Comparison of ENCODE assay signal across 12 cellular contexts in the genomic region with DNA sequence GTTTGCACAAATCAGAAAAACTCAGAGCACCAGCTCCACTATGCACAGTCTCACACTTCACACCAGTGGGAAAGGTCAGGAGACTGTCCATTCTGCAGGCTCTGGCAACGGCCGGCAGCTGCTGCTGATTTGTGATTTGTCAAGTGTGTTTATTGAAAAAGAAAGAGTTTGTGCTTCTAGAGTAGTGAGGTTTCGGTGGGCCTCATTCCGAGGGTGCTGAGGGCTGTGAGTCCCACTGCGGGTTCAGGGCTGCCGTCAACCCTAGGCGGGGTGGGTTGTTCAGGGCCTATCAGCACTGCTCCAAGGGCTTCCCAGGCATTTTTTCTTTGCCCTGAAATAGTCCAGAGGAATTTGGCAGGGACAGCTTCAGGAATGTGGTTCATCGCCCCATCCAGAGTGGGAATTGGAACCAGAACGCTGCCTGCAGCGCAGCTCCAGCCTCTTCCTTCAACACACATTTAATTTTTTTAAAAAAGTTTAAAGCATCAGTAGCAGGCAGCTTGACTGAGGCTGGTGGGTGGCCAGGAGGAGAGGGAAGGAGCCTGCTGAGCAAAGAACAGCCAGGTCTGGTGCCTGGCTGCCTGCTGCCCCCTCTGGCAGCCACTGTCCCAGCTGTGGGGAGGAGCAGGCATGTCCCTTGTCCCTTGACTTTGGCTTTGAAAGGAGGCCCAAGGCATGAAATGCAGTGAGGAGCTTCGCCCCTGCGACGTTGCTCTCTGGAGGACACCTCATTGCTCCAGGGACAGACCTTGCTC. TPM values are rescaled to one million over a fixed set of nuclear protein-coding genes. Genes with fewer than 3 reads are reported as not detected.
DNase-seq lines count a peak whose midpoint lies in the region; ATAC-seq, FAIRE-seq and TF ChIP-seq lines count a peak whose summit lies in the region.
"Had no signal": no experiment of that assay in that cellular context is flagged by ENCODE, and none has a peak within 500 bp of the region (broad histone marks: within the 10 kb centered on the region; RNA-seq: fewer than 3 reads in every experiment).

No MANE protein-coding gene starts in this region.

- TF ChIP-seq CTCF in OCI-LY7 (conservative IDR thresholded peaks at IDR 0.05; ENCODE audit: low read length) (peak; percentile 58), glutamatergic neuron (IDR thresholded peaks at IDR 0.05; ENCODE audit: partially characterized antibody, unreplicated experiment) (no peak), psoas muscle (IDR thresholded peaks at IDR 0.05) (peak; percentile 26)

- H3K27ac ChIP-seq in OCI-LY7 (ENCODE audit: low read depth, low read length, poor library complexity, severe bottlenecking) (no peak overlapping the region), psoas muscle (no peak overlapping the region)
- H3K27ac ChIP-seq: SJSA1 had no signal

- no peaks in the 10 kb centered on the region for H3K9me2 ChIP-seq in OCI-LY7 (ENCODE audit: insufficient read depth, low read length)

- H3K9me3 Mint-ChIP-seq in glutamatergic neuron (ENCODE audit: unreplicated experiment), result no peaks in the 10 kb centered on the region
- H3K9me3 Mint-ChIP-seq: activated naive CD4-positive, alpha-beta T cell treated with anti-CD3 and anti-CD28 coated beads for 36 hours had no signal

- ATAC-seq in psoas muscle, result peak in 3 of 4 donors; percentile 35 to 43 (median 39)
- ATAC-seq in HG03039 (IDR thresholded peaks at IDR 0.05; ENCODE audit: unreplicated experiment), result no peak
- no peak for ATAC-seq in GM19351 (IDR thresholded peaks at IDR 0.05; ENCODE audit: unreplicated experiment)

- WGBS in psoas muscle, 3 donors, result 27 to 48% (median 29%) methylated on average over 13 of the region's 13 CpGs

- H3K4me1 ChIP-seq in OCI-LY7 (ENCODE audit: insufficient read depth, low read length, poor library complexity, severe bottlenecking), result peaks cover 9% of the 10 kb centered on the region
- H3K4me1 ChIP-seq in psoas muscle, result no peaks in the 10 kb centered on the region
- H3K4me1 ChIP-seq: SJSA1 had no signal

- H3K4me3 Mint-ChIP-seq in glutamatergic neuron (ENCODE audit: unreplicated experiment), result no peak overlapping the region
- H3K4me3 Mint-ChIP-seq: activated naive CD4-positive, alpha-beta T cell treated with anti-CD3 and anti-CD28 coated beads for 36 hours had no signal

- H3K4me2 ChIP-seq in OCI-LY7 (ENCODE audit: low read length), result no peak overlapping the region

- no TSS peak for BruUV-seq in OCI-LY7 (replicated peaks; lab: Mats Ljungman, UMichigan)

- peaks cover 8% of the 10 kb centered on the region for H3K27me3 Mint-ChIP-seq in glutamatergic neuron (ENCODE audit: unreplicated experiment)

- peaks cover 0 to 8% (median 0%) of the 10 kb centered on the region in 3 donors for H3K27me3 ChIP-seq in psoas muscle (ENCODE audit: insufficient read depth in 3 of 3, low read length in 2 of 3)

- peak; percentile 67 for DNase-seq in GM03348 (ENCODE audit: low spot score)
- peak; percentile 19 for DNase-seq in OCI-LY7 (ENCODE audit: low spot score)
- DNase-seq in glutamatergic neuron, result peak; percentile 41
- DNase-seq in psoas muscle, result peak in 1 of 2 donors; percentile 53
- DNase-seq in NOMO-1 (lab: John Stamatoyannopoulos, UW; ENCODE audit: unreplicated experiment in 2 of 2), result no peak
- no peak for DNase-seq in frontal cortex (ENCODE audit: low spot score in 2 of 2)
- DNase-seq: activated naive CD4-positive, alpha-beta T cell treated with anti-CD3 and anti-CD28 coated beads for 36 hours; stimulated activated CD4-positive, alpha-beta T cell treated with anti-CD3 and anti-CD28 coated beads, Interleukin-2, amount 100 ng/mL, for 24 hours had no signal

- no peaks in the 10 kb centered on the region for H4K20me1 ChIP-seq in OCI-LY7 (ENCODE audit: insufficient read depth, low read length)

- no peaks in the 10 kb centered on the region for H3K36me3 ChIP-seq in OCI-LY7 (ENCODE audit: insufficient read depth, low read length)
- H3K36me3 ChIP-seq in psoas muscle (ENCODE audit: insufficient read depth in 1 of 2, low read depth in 1 of 2), result no peaks in the 10 kb centered on the region
- H3K36me3 ChIP-seq: SJSA1 had no signal

- H3K27ac Mint-ChIP-seq in glutamatergic neuron (ENCODE audit: unreplicated experiment), result no peak overlapping the region
- H3K27ac Mint-ChIP-seq: activated naive CD4-positive, alpha-beta T cell treated with anti-CD3 and anti-CD28 coated beads for 36 hours had no signal

- no peak for FAIRE-seq in frontal cortex (lab: Jason Lieb, UNC)

- CTCF ChIA-PET in OCI-LY7 (lab: Charles Lee; ENCODE audit: unreplicated experiment), result no interaction called here

- H3K36me3 Mint-ChIP-seq in glutamatergic neuron (ENCODE audit: unreplicated experiment), result no peaks in the 10 kb centered on the region

- intact Hi-C loops in OCI-LY7 (cut with micrococcal nuclease; ENCODE audit: unreplicated experiment) (no loop called here), psoas muscle (cut with DNase I) (no loop called here)

- POLR2A ChIA-PET in OCI-LY7 (lab: Charles Lee), result interaction anchor here (0.5 to 0.7 kb wide), 3 partner anchors 28 to 266 kb away, joined by 3 to 6 read pairs (median 3); no protein-coding TSS in a partner anchor

- no peaks in the 10 kb centered on the region for H3K79me2 ChIP-seq in OCI-LY7 (ENCODE audit: insufficient read depth, low read depth, low read length)

- H3K9me3 ChIP-seq in OCI-LY7 (ENCODE audit: low read length) (no peaks in the 10 kb centered on the region), psoas muscle (no peaks in the 10 kb centered on the region)
- H3K9me3 ChIP-seq: SJSA1 had no signal

- H3K4me3 ChIP-seq in OCI-LY7 (ENCODE audit: low read depth, low read length, poor library complexity, severe bottlenecking) (no peak overlapping the region), psoas muscle (no peak overlapping the region)
- H3K4me3 ChIP-seq: SJSA1 had no signal

- H2AFZ ChIP-seq in OCI-LY7 (ENCODE audit: low read length), result no peak overlapping the region

- H3K4me1 Mint-ChIP-seq in glutamatergic neuron (ENCODE audit: low read depth, unreplicated experiment), result peaks cover 11% of the 10 kb centered on the region

RNA-seq across cellular contexts. Expression of gene STUM, which starts 19.7 kb away (rescaled TPM):
- total RNA-seq in OCI-LY7 (2014; rRNA removed; shearing (Covaris generic)), result not detected in 2 replicates
- not detected in 2 replicates for total RNA-seq in OCI-LY7 (2022)
- total RNA-seq in glutamatergic neuron (ENCODE audit: unreplicated experiment), result 11.0 TPM
- 1 to 10 TPM in 3 of 4 donors, under 1 TPM in 1; 0.34 to 1.5 (median 1.2) TPM for total RNA-seq in psoas muscle
- under 1 TPM; 0.69 to 0.96 (median 0.86) TPM for polyA plus RNA-seq in psoas muscle
- 26.1 TPM for total RNA-seq in frontal cortex
- total RNA-seq: activated naive CD4-positive, alpha-beta T cell treated with anti-CD3 and anti-CD28 coated beads for 36 hours; HT1080 had no signal

Comparison
In these comparisons a context has a peak if more than half of its experiments do, and no peak if none do; other contexts are left out.
1. DNase-seq: peak in GM03348 (single experiment), OCI-LY7 (single experiment) and glutamatergic neuron (single experiment); none in NOMO-1 (0 of 2) and frontal cortex (0 of 2).
2. ATAC-seq: peak in psoas muscle (3 of 4); none in HG03039 (single experiment) and GM19351 (single experiment).